Comparison of ENCODE assay signal across 14 cellular contexts in the genomic region with DNA sequence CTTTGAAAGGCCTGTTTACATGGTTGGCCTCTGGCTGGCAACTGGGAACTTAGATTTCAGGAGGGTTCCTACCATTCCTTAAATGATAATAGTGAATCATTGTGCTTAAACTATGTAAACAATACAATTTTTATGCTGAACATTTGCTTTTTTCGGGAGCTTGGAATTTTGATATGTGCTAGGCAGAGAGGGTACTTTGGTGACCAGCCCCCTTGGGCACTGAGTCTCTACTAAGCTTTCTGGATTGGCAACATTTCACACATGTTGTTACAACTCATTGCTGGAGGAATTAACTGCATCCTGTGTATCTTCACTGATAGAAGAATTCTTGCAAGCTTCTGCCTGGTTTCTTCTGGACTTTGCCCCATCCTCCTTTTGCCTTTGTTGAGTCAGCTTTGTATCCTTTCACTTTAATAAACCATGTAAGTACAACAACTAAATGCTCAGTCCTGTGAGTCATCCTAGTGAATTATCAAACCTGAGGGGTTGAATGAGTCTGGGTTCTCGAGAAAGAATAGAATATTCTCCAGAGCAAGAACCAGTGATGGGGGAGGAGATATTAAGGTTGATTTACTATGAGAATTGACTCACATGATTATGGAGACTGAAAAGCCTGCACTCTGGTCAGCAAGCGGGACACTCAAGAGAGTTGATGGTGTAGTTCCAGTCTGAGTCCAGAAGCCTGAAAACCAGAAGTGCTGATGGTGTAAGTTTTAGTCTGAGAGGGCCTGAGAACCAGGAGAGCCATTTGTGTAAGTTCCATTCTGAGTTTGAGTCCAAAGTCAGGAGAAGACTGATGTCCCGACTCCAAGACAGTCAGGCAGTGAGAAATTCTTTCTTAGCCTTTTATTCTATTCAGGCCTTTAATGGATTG. TPM values are rescaled to one million over a fixed set of nuclear protein-coding genes. Genes with fewer than 3 reads are reported as not detected.
DNase-seq lines count a peak whose midpoint lies in the region; ATAC-seq and TF ChIP-seq lines count a peak whose summit lies in the region.
"Had no signal": no experiment of that assay in that cellular context is flagged by ENCODE, and none has a peak within 500 bp of the region (broad histone marks: within the 10 kb centered on the region; RNA-seq: fewer than 3 reads in every experiment).

No MANE protein-coding gene starts in this region.

- TF ChIP-seq CTCF in HFFc6 (IDR thresholded peaks at IDR 0.05): no peak
- no peak for TF ChIP-seq CTCF in hepatocyte (IDR thresholded peaks at IDR 0.05; ENCODE audit: poor library complexity)
- no peak for TF ChIP-seq CTCF in gastrocnemius medialis (IDR thresholded peaks at IDR 0.05 in 4 of 5, conservative IDR thresholded peaks at IDR 0.05 in 1 of 5)
- no peak for TF ChIP-seq CTCF in nephron progenitor cell (IDR thresholded peaks at IDR 0.05)

- no peak overlapping the region for H2AFZ ChIP-seq in hepatocyte

- no peaks in the 10 kb centered on the region for H3K9me3 ChIP-seq in hepatocyte (ENCODE audit: low read depth)
- no peaks in the 10 kb centered on the region for H3K9me3 ChIP-seq in gastrocnemius medialis
- H3K9me3 ChIP-seq: right atrium auricular region had no signal

- peak overlapping the region; percentile 89 for H3K27ac Mint-ChIP-seq in HFFc6
- H3K27ac Mint-ChIP-seq in nephron progenitor cell: no peak overlapping the region

- H3K4me3 Mint-ChIP-seq in HFFc6: peak overlapping the region; percentile 79
- H3K4me3 Mint-ChIP-seq in nephron progenitor cell: no peak overlapping the region

- no peaks in the 10 kb centered on the region for H3K9me2 ChIP-seq in hepatocyte (replicated peaks; ENCODE audit: insufficient read depth)

- H3K27ac ChIP-seq in hepatocyte (peak overlapping the region; percentile 78), gastrocnemius medialis (no peak overlapping the region)
- H3K27ac ChIP-seq: right atrium auricular region had no signal

- in situ Hi-C loops in gastrocnemius medialis (cut with MboI; ENCODE audit: low sequenced_read_pairs in 4 of 4): no loop called here

- H4K20me1 ChIP-seq in hepatocyte (ENCODE audit: insufficient read depth, poor library complexity, severe bottlenecking): no peaks in the 10 kb centered on the region

- DNase-seq in HFFc6 (peak; percentile 91), amniotic epithelial cell (ENCODE audit: low read depth) (peak; percentile 98), hepatocyte (ENCODE audit: low spot score) (peak; percentile 70), stromal cell of bone marrow (ENCODE audit: low read depth) (peak; percentile 63), gastrocnemius medialis (no peak), nephron progenitor cell (no peak)
- no peak for DNase-seq in activated CD4-positive, CD25-positive, alpha-beta regulatory T cell (lab: John Stamatoyannopoulos, UW)
- DNase-seq in activated naive CD4-positive, alpha-beta T cell treated with Interleukin-2 at 50 U/mL for 16 hours: no peak
- DNase-seq: effector CD4-positive, alpha-beta T cell; left ventricle myocardium superior; NCI-H526 treated with DMSO at 0.1 percent for 48 hours; stimulated activated CD8-positive, alpha-beta memory T cell treated with anti-CD3 and anti-CD28 coated beads, Interleukin-4, amount 100 ng/mL, for 48 hours had no signal

- peak overlapping the region; percentile 32 for H3K4me2 ChIP-seq in hepatocyte

- no peaks in the 10 kb centered on the region for H3K36me3 ChIP-seq in hepatocyte (replicated peaks; ENCODE audit: insufficient read depth, low read depth)
- H3K36me3 ChIP-seq in gastrocnemius medialis: peaks cover 0 to 11% of the 10 kb centered on the region in 2 donors

- no peaks in the 10 kb centered on the region for H3K79me2 ChIP-seq in hepatocyte

- H3K9me3 Mint-ChIP-seq in HFFc6: peaks cover 6% of the 10 kb centered on the region; the same call in 1 of the 2 replicates
- H3K9me3 Mint-ChIP-seq in nephron progenitor cell: no peaks in the 10 kb centered on the region

- no peaks in the 10 kb centered on the region for H3K27me3 ChIP-seq in hepatocyte
- no peaks in the 10 kb centered on the region for H3K27me3 ChIP-seq in gastrocnemius medialis
- H3K27me3 ChIP-seq: right atrium auricular region had no signal

- ATAC-seq in gastrocnemius medialis: no peak
- ATAC-seq: left ventricle myocardium superior had no signal

- peaks cover 6% of the 10 kb centered on the region for H3K36me3 Mint-ChIP-seq in HFFc6 (ENCODE audit: low read depth)
- peaks cover 36% of the 10 kb centered on the region for H3K36me3 Mint-ChIP-seq in nephron progenitor cell (ENCODE audit: low read depth)

- 58% methylated on average over 4 of the region's 4 CpGs for WGBS in hepatocyte (ENCODE audit: low lambda C conversion rate, missing lambda C conversion rate)

- H3K4me3 ChIP-seq in hepatocyte (no peak overlapping the region), gastrocnemius medialis (no peak overlapping the region)
- H3K4me3 ChIP-seq: right atrium auricular region had no signal

- peaks cover 66% of the 10 kb centered on the region for H3K4me1 Mint-ChIP-seq in HFFc6 (ENCODE audit: low read depth)
- H3K4me1 Mint-ChIP-seq in nephron progenitor cell: peaks cover 23% of the 10 kb centered on the region

- peaks cover 1% of the 10 kb centered on the region for H3K27me3 Mint-ChIP-seq in HFFc6 (ENCODE audit: insufficient read depth)
- H3K27me3 Mint-ChIP-seq in nephron progenitor cell (ENCODE audit: low read depth, poor library complexity): no peaks in the 10 kb centered on the region

- peaks cover 49% of the 10 kb centered on the region for H3K4me1 ChIP-seq in hepatocyte (ENCODE audit: insufficient read depth)
- H3K4me1 ChIP-seq in gastrocnemius medialis: peaks cover 0 to 10% of the 10 kb centered on the region in 2 donors
- H3K4me1 ChIP-seq: right atrium auricular region had no signal

- intact Hi-C loops in gastrocnemius medialis (cut with DNase I; ENCODE audit: low total_unique reads): no loop called here

- no peak for TF ChIP-seq POLR2A in gastrocnemius medialis (IDR thresholded peaks at IDR 0.05)

RNA-seq across cellular contexts. Expression of a gene that starts 3.1 kb away (rescaled TPM):
- total RNA-seq in HFFc6 (2021; fragmentation: NEBNext Ultra II Directional; extraction: Animal tissue kit (Norgen Biotek cat#: 25700)): 10 to 100 TPM; 14.7 to 25.2 (median 21.5) TPM
- total RNA-seq in hepatocyte (16.2 and 16.4 TPM in 2 replicates), gastrocnemius medialis (1 to 10 TPM; 1.2 to 3.5 (median 2.9) TPM)
- polyA plus RNA-seq in hepatocyte: 8.3 and 10.7 TPM in 2 replicates

RNA-seq across cellular contexts. Expression of a gene that starts 13.6 kb away (rescaled TPM):
- 100 to 1,000 TPM; 166 to 181 (median 172) TPM for total RNA-seq in HFFc6 (2021; fragmentation: NEBNext Ultra II Directional; extraction: Animal tissue kit (Norgen Biotek cat#: 25700))
- total RNA-seq in hepatocyte (45.4 and 57.9 TPM in 2 replicates), gastrocnemius medialis (100 to 1,000 TPM; 116 to 203 (median 153) TPM)
- 157 and 168 TPM in 2 replicates for polyA plus RNA-seq in hepatocyte

RNA-seq across cellular contexts. Expression of a gene that starts 54.8 kb away (rescaled TPM):
- total RNA-seq in HFFc6 (2021; fragmentation: NEBNext Ultra II Directional; extraction: Animal tissue kit (Norgen Biotek cat#: 25700)): 10 to 100 TPM; 16.1 to 18.2 (median 17.3) TPM
- 31.3 and 36.8 TPM in 2 replicates for total RNA-seq in hepatocyte
- 7.0 and 7.9 TPM in 2 replicates for polyA plus RNA-seq in hepatocyte
- total RNA-seq in gastrocnemius medialis: 10 to 100 TPM; 27.8 to 44.9 (median 30.2) TPM

RNA-seq across cellular contexts. Expression of a gene that starts 57.0 kb away (rescaled TPM):
- not detected for total RNA-seq in HFFc6 (2021; fragmentation: NEBNext Ultra II Directional; extraction: Animal tissue kit (Norgen Biotek cat#: 25700))
- total RNA-seq in hepatocyte (8.8 and 9.6 TPM in 2 replicates), gastrocnemius medialis (1 to 10 TPM in 3 of 4 donors, under 1 TPM in 1; 0.38 to 2.8 (median 1.6) TPM)
- 9.4 and 11.1 TPM in 2 replicates for polyA plus RNA-seq in hepatocyte
- total RNA-seq: left ventricle myocardium superior; T-helper 2 cell treated with Interferon-gamma antibody and Interleukin-4, amounts not matched to agents 100 ng/mL and 5 ng/mL, for 36 hours had no signal

Comparison
In these comparisons a context has a peak if more than half of its experiments do, and no peak if none do; other contexts are left out.
1. DNase-seq: peak in HFFc6 (single experiment), amniotic epithelial cell (single experiment), hepatocyte (single experiment) and stromal cell of bone marrow (single experiment); none in activated CD4-positive, CD25-positive, alpha-beta regulatory T cell (0 of 4), gastrocnemius medialis (0 of 2), nephron progenitor cell (single experiment) and activated naive CD4-positive, alpha-beta T cell treated with Interleukin-2 at 50 U/mL for 16 hours (single experiment).